Comparison of ENCODE assay signal across 8 cellular contexts in genomic region chr15:52780172-52780980, GRCh38. TPM values are rescaled to one million over a fixed set of nuclear protein-coding genes. Genes with fewer than 3 reads are reported as not detected.
DNase-seq lines count a peak whose midpoint lies in the region; ATAC-seq and TF ChIP-seq lines count a peak whose summit lies in the region.

No MANE protein-coding gene starts in this region.

- H3K27me3 ChIP-seq in dorsolateral prefrontal cortex = peaks cover 13 to 99% (median 85%) of the 10 kb centered on the region in 45 donors

- H3K36me3 Mint-ChIP-seq in mesothelial cell of epicardium = no peaks in the 10 kb centered on the region

- intact Hi-C loops in dorsolateral prefrontal cortex (cut with DNase I) = loop anchor here (5.0 to 10.0 kb wide), 3 partner anchors 417 to 937 kb away; no protein-coding TSS in a partner anchor

- H3K4me1 Mint-ChIP-seq in mesothelial cell of epicardium = peaks cover 2% of the 10 kb centered on the region

- no peak overlapping the region for H3K27ac ChIP-seq in dorsolateral prefrontal cortex

- TF ChIP-seq CTCF in AG09309 (IDR thresholded peaks at IDR 0.05; ENCODE audit: control insufficient read depth, insufficient read depth, low read depth, low read length, missing control alignments) = peak; percentile 81
- TF ChIP-seq CTCF in dorsolateral prefrontal cortex (IDR thresholded peaks at IDR 0.05 in 54 of 56, conservative IDR thresholded peaks at IDR 0.05 in 2 of 56; ENCODE audit: low read depth in 1 of 56, partially characterized antibody in 56 of 56) = peak; percentile 73 to 98 (median 89)
- peak; percentile 79 for TF ChIP-seq CTCF in mesothelial cell of epicardium (IDR thresholded peaks at IDR 0.05; ENCODE audit: unreplicated experiment)

- no peak overlapping the region for H3K27ac Mint-ChIP-seq in mesothelial cell of epicardium

- H3K9me3 Mint-ChIP-seq in mesothelial cell of epicardium = no peaks in the 10 kb centered on the region

- H3K4me3 ChIP-seq in AG09309 (ENCODE audit: control insufficient read depth, low read depth, low read length) = no peak overlapping the region
- peak overlapping the region in 24 of 59 donors; percentile 5 to 49 (median 26) for H3K4me3 ChIP-seq in dorsolateral prefrontal cortex

- no peak overlapping the region for H3K4me3 Mint-ChIP-seq in mesothelial cell of epicardium

- ATAC-seq in GM18520 (IDR thresholded peaks at IDR 0.05; ENCODE audit: unreplicated experiment) (peak; percentile 63), HG03095 (IDR thresholded peaks at IDR 0.05; ENCODE audit: unreplicated experiment) (peak; percentile 59)

- DNase-seq in AG09309 (ENCODE audit: low read depth) (peak; percentile 3), NCI-H526 (lab: John Stamatoyannopoulos, UW) (peak; percentile 51 to 71), dorsolateral prefrontal cortex (peak in 7 of 10 donors; percentile 43 to 77 (median 73)), mesothelial cell of epicardium (ENCODE audit: low spot score in 2 of 2, unreplicated experiment in 2 of 2) (peak in 1 of 2 experiments; percentile 71)
- DNase-seq in activated CD4-positive, alpha-beta T cell treated with anti-CD3 and anti-CD28 coated beads, Interleukin-2, amount 50 U/mL, for 1 hour = peak; percentile 70
- DNase-seq in stimulated activated CD8-positive, alpha-beta memory T cell treated with anti-CD3 and anti-CD28 coated beads, Interleukin-7, amount 100 ng/mL, for 1 hour (ENCODE audit: low read depth in 2 of 2) = peak; percentile 20 to 51

- peaks cover 95% of the 10 kb centered on the region for H3K27me3 Mint-ChIP-seq in mesothelial cell of epicardium (ENCODE audit: low read depth)

RNA-seq across cellular contexts. Expression of gene ONECUT1, which starts 9.8 kb away (rescaled TPM):
- total RNA-seq in dorsolateral prefrontal cortex (1 to 10 TPM in 44 of 120 experiments, under 1 TPM in 62, not detected in 14; 0.20 to 3.6 (median 0.81) TPM), mesothelial cell of epicardium (0.18 TPM in 1 of 3 replicates, not detected in the others)
